In genomic region chr1:22884806-22885559, GRCh38 we compare ENCODE assay signal across 14 cellular contexts.
DNase-seq lines count a peak whose midpoint lies in the region; ATAC-seq and TF ChIP-seq lines count a peak whose summit lies in the region.
"Had no signal": no experiment of that assay in that cellular context is flagged by ENCODE, and none has a peak within 500 bp of the region (broad histone marks: within the 10 kb centered on the region; RNA-seq: fewer than 3 reads in every experiment).

No MANE protein-coding gene starts in this region.

- no peak for TF ChIP-seq CTCF in ascending aorta (IDR thresholded peaks at IDR 0.05)

- no peak for DNase-seq in activated naive CD4-positive, alpha-beta T cell (lab: John Stamatoyannopoulos, UW)
- no peak for DNase-seq in Karpas-422
- peak; percentile 16 for DNase-seq in activated naive CD8-positive, alpha-beta T cell treated with anti-CD3 and anti-CD28 coated beads, Interleukin-2, amount 50 U/mL, for 24 hours
- no peak for DNase-seq in ascending aorta (ENCODE audit: low spot score in 2 of 2)
- DNase-seq in NCI-H82 treated with DMSO at 0.1 percent for 48 hours (lab: John Stamatoyannopoulos, UW; ENCODE audit: unreplicated experiment) = no peak
- no peak for DNase-seq in amygdala (lab: John Stamatoyannopoulos, UW)
- DNase-seq: KG1, left lung, NCI-H345, SJCRH30, small intestine had no signal

- H3K27ac ChIP-seq in Karpas-422 (ENCODE audit: low read length) = no peak overlapping the region
- H3K27ac ChIP-seq in ascending aorta = no peak overlapping the region
- H3K27ac ChIP-seq: left lung, SJCRH30 had no signal

- H2AFZ ChIP-seq in Karpas-422 (ENCODE audit: low read length) = no peak overlapping the region

- H3K4me1 ChIP-seq in Karpas-422 (ENCODE audit: low read length) = peaks cover 7% of the 10 kb centered on the region
- no peaks in the 10 kb centered on the region for H3K4me1 ChIP-seq in ascending aorta
- H3K4me1 ChIP-seq: left lung had no signal

- peaks cover 6% of the 10 kb centered on the region for H3K27me3 Mint-ChIP-seq in activated naive CD4-positive, alpha-beta T cell treated with anti-CD3 and anti-CD28 coated beads, Interleukin-2, amount 50 U/mL, for 24 hours
- peaks cover 16% of the 10 kb centered on the region for H3K27me3 Mint-ChIP-seq in activated naive CD8-positive, alpha-beta T cell treated with anti-CD3 and anti-CD28 coated beads, Interleukin-2, amount 50 U/mL, for 24 hours
- H3K27me3 Mint-ChIP-seq in stimulated activated naive CD8-positive, alpha-beta T cell treated with anti-CD3 and anti-CD28 coated beads, Interleukin-15, Interleukin-2, amounts not matched to agents 100 ng/mL and 50 ng/mL, for 24 hours = peaks cover 26% of the 10 kb centered on the region
- H3K27me3 Mint-ChIP-seq: progenitor cell of endocrine pancreas had no signal

- H3K27ac Mint-ChIP-seq in activated naive CD4-positive, alpha-beta T cell treated with anti-CD3 and anti-CD28 coated beads, Interleukin-2, amount 50 U/mL, for 24 hours = no peak overlapping the region
- no peak overlapping the region for H3K27ac Mint-ChIP-seq in activated naive CD8-positive, alpha-beta T cell treated with anti-CD3 and anti-CD28 coated beads, Interleukin-2, amount 50 U/mL, for 24 hours
- H3K27ac Mint-ChIP-seq in stimulated activated naive CD8-positive, alpha-beta T cell treated with anti-CD3 and anti-CD28 coated beads, Interleukin-15, Interleukin-2, amounts not matched to agents 100 ng/mL and 50 ng/mL, for 24 hours = peak overlapping the region; percentile 64
- H3K27ac Mint-ChIP-seq: progenitor cell of endocrine pancreas had no signal

- H3K36me3 Mint-ChIP-seq in activated naive CD4-positive, alpha-beta T cell treated with anti-CD3 and anti-CD28 coated beads, Interleukin-2, amount 50 U/mL, for 24 hours = no peaks in the 10 kb centered on the region
- H3K36me3 Mint-ChIP-seq in activated naive CD8-positive, alpha-beta T cell treated with anti-CD3 and anti-CD28 coated beads, Interleukin-2, amount 50 U/mL, for 24 hours (ENCODE audit: low read depth) = no peaks in the 10 kb centered on the region
- no peaks in the 10 kb centered on the region for H3K36me3 Mint-ChIP-seq in stimulated activated naive CD8-positive, alpha-beta T cell treated with anti-CD3 and anti-CD28 coated beads, Interleukin-15, Interleukin-2, amounts not matched to agents 100 ng/mL and 50 ng/mL, for 24 hours (ENCODE audit: low read depth)

- intact Hi-C loops in ascending aorta (cut with DNase I) = no loop called here

- peak overlapping the region; percentile 26 for H3K4me2 ChIP-seq in Karpas-422 (ENCODE audit: low read depth, low read length, poor library complexity, severe bottlenecking)

- no peaks in the 10 kb centered on the region for H3K9me2 ChIP-seq in Karpas-422 (replicated peaks; ENCODE audit: insufficient read depth, low read length)

- no peak overlapping the region; the same call in 1 of the 2 replicates for H3K9ac ChIP-seq in Karpas-422 (ENCODE audit: low read length)

- H3K27me3 ChIP-seq in Karpas-422 (ENCODE audit: low read length) (no peaks in the 10 kb centered on the region), ascending aorta (no peaks in the 10 kb centered on the region)
- H3K27me3 ChIP-seq: SJCRH30 had no signal

- H4K20me1 ChIP-seq in Karpas-422 (ENCODE audit: insufficient read depth, low read depth, low read length) = no peaks in the 10 kb centered on the region

- H3K79me2 ChIP-seq in Karpas-422 (ENCODE audit: low read length) = no peaks in the 10 kb centered on the region

- H3K9me3 Mint-ChIP-seq in activated naive CD4-positive, alpha-beta T cell treated with anti-CD3 and anti-CD28 coated beads, Interleukin-2, amount 50 U/mL, for 24 hours = no peaks in the 10 kb centered on the region
- H3K9me3 Mint-ChIP-seq in activated naive CD8-positive, alpha-beta T cell treated with anti-CD3 and anti-CD28 coated beads, Interleukin-2, amount 50 U/mL, for 24 hours = no peaks in the 10 kb centered on the region
- H3K9me3 Mint-ChIP-seq in stimulated activated naive CD8-positive, alpha-beta T cell treated with anti-CD3 and anti-CD28 coated beads, Interleukin-15, Interleukin-2, amounts not matched to agents 100 ng/mL and 50 ng/mL, for 24 hours = no peaks in the 10 kb centered on the region

- H3K36me3 ChIP-seq in Karpas-422 (ENCODE audit: insufficient read depth, low read length) (no peaks in the 10 kb centered on the region), ascending aorta (no peaks in the 10 kb centered on the region)
- H3K36me3 ChIP-seq: left lung, SJCRH30 had no signal

- H3K4me3 ChIP-seq in Karpas-422 (ENCODE audit: low read length) (no peak overlapping the region), ascending aorta (no peak overlapping the region)
- H3K4me3 ChIP-seq: left lung, SJCRH30 had no signal

- peaks cover 10% of the 10 kb centered on the region for H3K4me1 Mint-ChIP-seq in activated naive CD4-positive, alpha-beta T cell treated with anti-CD3 and anti-CD28 coated beads, Interleukin-2, amount 50 U/mL, for 24 hours
- peaks cover 9% of the 10 kb centered on the region for H3K4me1 Mint-ChIP-seq in activated naive CD8-positive, alpha-beta T cell treated with anti-CD3 and anti-CD28 coated beads, Interleukin-2, amount 50 U/mL, for 24 hours
- H3K4me1 Mint-ChIP-seq in stimulated activated naive CD8-positive, alpha-beta T cell treated with anti-CD3 and anti-CD28 coated beads, Interleukin-15, Interleukin-2, amounts not matched to agents 100 ng/mL and 50 ng/mL, for 24 hours (ENCODE audit: low read depth) = peaks cover 10% of the 10 kb centered on the region

- peak; percentile 47 for ATAC-seq in activated naive CD8-positive, alpha-beta T cell treated with anti-CD3 and anti-CD28 coated beads, Interleukin-2, amount 50 U/mL, for 24 hours
- ATAC-seq: left lung had no signal

- peak overlapping the region; percentile 61 for H3K4me3 Mint-ChIP-seq in activated naive CD4-positive, alpha-beta T cell treated with anti-CD3 and anti-CD28 coated beads, Interleukin-2, amount 50 U/mL, for 24 hours
- H3K4me3 Mint-ChIP-seq in activated naive CD8-positive, alpha-beta T cell treated with anti-CD3 and anti-CD28 coated beads, Interleukin-2, amount 50 U/mL, for 24 hours = no peak overlapping the region
- H3K4me3 Mint-ChIP-seq in stimulated activated naive CD8-positive, alpha-beta T cell treated with anti-CD3 and anti-CD28 coated beads, Interleukin-15, Interleukin-2, amounts not matched to agents 100 ng/mL and 50 ng/mL, for 24 hours = peak overlapping the region; percentile 30

- H3K9me3 ChIP-seq in Karpas-422 (ENCODE audit: low read length) (no peaks in the 10 kb centered on the region), ascending aorta (no peaks in the 10 kb centered on the region)
- H3K9me3 ChIP-seq: left lung, SJCRH30 had no signal
